ENCODE assay signal across 15 cellular contexts in the genomic region with DNA sequence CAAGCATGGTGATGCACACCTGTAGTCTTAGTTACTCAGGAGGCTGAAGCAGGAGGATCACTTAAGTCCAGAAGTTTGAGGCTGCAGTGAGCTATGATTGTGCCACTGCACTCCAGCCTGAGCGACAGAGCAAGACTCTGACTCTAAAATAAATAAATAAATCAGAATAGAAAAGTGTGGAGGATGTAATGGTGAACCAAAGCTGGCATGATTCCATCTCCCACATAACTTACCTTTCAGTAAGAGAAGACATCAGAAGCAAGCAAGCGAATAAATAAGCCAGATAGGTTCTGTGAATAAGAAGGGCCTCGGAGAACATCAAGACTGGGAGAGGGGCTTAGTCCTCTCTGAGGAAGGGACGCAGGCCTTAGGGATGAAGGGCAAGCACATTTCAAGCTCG. TPM values are rescaled to one million over a fixed set of nuclear protein-coding genes. Genes with fewer than 3 reads are reported as not detected.
DNase-seq lines count a peak whose midpoint lies in the region; ATAC-seq and TF ChIP-seq lines count a peak whose summit lies in the region.
"Had no signal": no experiment of that assay in that cellular context is flagged by ENCODE, and none has a peak within 500 bp of the region (broad histone marks: within the 10 kb centered on the region; RNA-seq: fewer than 3 reads in every experiment).

No MANE protein-coding gene starts in this region.

- DNase-seq in Panc1 (ENCODE audit: low read depth, low spot score) (no peak), esophagus muscularis mucosa (ENCODE audit: extremely low spot score) (no peak), neuronal stem cell (ENCODE audit: low spot score) (no peak), ACHN (no peak), CD14-positive monocyte (ENCODE audit: low spot score) (no peak)
- DNase-seq: activated CD4-positive, alpha-beta T cell treated with anti-CD3 and anti-CD28 coated beads for 36 hours; DMS 273 treated with DMSO at 0.1 percent for 48 hours; NCI-H1417; NCI-H446 treated with DMSO at 0.1 percent for 48 hours had no signal

- H3K36me3 ChIP-seq in BLaER1 (no peaks in the 10 kb centered on the region), Panc1 (ENCODE audit: control insufficient read depth, insufficient read depth, low read length) (no peaks in the 10 kb centered on the region), esophagus muscularis mucosa (no peaks in the 10 kb centered on the region), neuronal stem cell (replicated peaks in 1 of 2; ENCODE audit: control insufficient read depth in 2 of 2, insufficient read depth in 2 of 2, low read length in 2 of 2) (no peaks in the 10 kb centered on the region)

- H2AFZ ChIP-seq in neuronal stem cell (ENCODE audit: low read length): peak overlapping the region; percentile 57

- H3K4me3 Mint-ChIP-seq in CD14-positive monocyte: no peak overlapping the region
- H3K4me3 Mint-ChIP-seq: activated CD4-positive, alpha-beta T cell treated with anti-CD3 and anti-CD28 coated beads for 36 hours; activated naive CD4-positive, alpha-beta T cell treated with anti-CD3 and anti-CD28 coated beads, Interleukin-2, amount 50 U/mL, for 24 hours; central memory CD8-positive, alpha-beta T cell; stimulated activated naive CD8-positive, alpha-beta T cell treated with anti-CD3 and anti-CD28 coated beads, Interleukin-15, Interleukin-2, amounts not matched to agents 100 ng/mL and 50 ng/mL, for 24 hours had no signal

- H3K27me3 Mint-ChIP-seq in CD14-positive monocyte (ENCODE audit: low read depth in 3 of 3): peaks cover 0 to 5% (median 1%) of the 10 kb centered on the region in 3 donors
- H3K27me3 Mint-ChIP-seq: activated CD4-positive, alpha-beta T cell treated with anti-CD3 and anti-CD28 coated beads for 36 hours; activated naive CD4-positive, alpha-beta T cell treated with anti-CD3 and anti-CD28 coated beads, Interleukin-2, amount 50 U/mL, for 24 hours; stimulated activated naive CD8-positive, alpha-beta T cell treated with anti-CD3 and anti-CD28 coated beads, Interleukin-15, Interleukin-2, amounts not matched to agents 100 ng/mL and 50 ng/mL, for 24 hours had no signal

- no peak overlapping the region for H2BK12ac ChIP-seq in neuronal stem cell (ENCODE audit: low read length)

- H3K4me1 ChIP-seq in BLaER1: peaks cover 37% of the 10 kb centered on the region
- peaks cover 68% of the 10 kb centered on the region for H3K4me1 ChIP-seq in Panc1 (ENCODE audit: control insufficient read depth, insufficient read depth, low read length)
- peaks cover 41 to 52% (median 43%) of the 10 kb centered on the region in 4 donors for H3K4me1 ChIP-seq in esophagus muscularis mucosa
- peaks cover 15 to 18% of the 10 kb centered on the region in 2 donors for H3K4me1 ChIP-seq in neuronal stem cell (ENCODE audit: control insufficient read depth in 2 of 2, insufficient read depth in 1 of 2, low read depth in 1 of 2, low read length in 2 of 2)

- TF ChIP-seq POLR2A in esophagus muscularis mucosa (IDR thresholded peaks at IDR 0.05; ENCODE audit: low read depth): no peak

- CTCF ChIA-PET in Panc1 (lab: Charles Lee): interaction anchor here (0.7 to 2.0 kb wide), 3 partner anchors 24 to 412 kb away, joined by 3 to 5 read pairs (median 4); no protein-coding TSS in a partner anchor

- no peak overlapping the region for H4K91ac ChIP-seq in neuronal stem cell (ENCODE audit: low read depth, low read length, poor library complexity)

- H3K18ac ChIP-seq in neuronal stem cell (ENCODE audit: low read length): peak overlapping the region; percentile 20

- H3K4me3 ChIP-seq in BLaER1 (no peak overlapping the region), Panc1 (ENCODE audit: low read depth in 2 of 2, low read length in 2 of 2) (no peak overlapping the region), esophagus muscularis mucosa (no peak overlapping the region), neuronal stem cell (ENCODE audit: low read length in 2 of 2) (no peak overlapping the region)

- H3K4ac ChIP-seq in neuronal stem cell (ENCODE audit: low read length): no peak overlapping the region

- no peaks in the 10 kb centered on the region for H3K79me1 ChIP-seq in neuronal stem cell (ENCODE audit: low read depth, low read length)

- TF ChIP-seq EP300 in esophagus muscularis mucosa (IDR thresholded peaks at IDR 0.05): no peak

- no peak overlapping the region for H2AK5ac ChIP-seq in neuronal stem cell (ENCODE audit: low read depth, low read length)

- H3K23ac ChIP-seq in neuronal stem cell (ENCODE audit: low read depth, low read length, poor library complexity): no peak overlapping the region

- in situ Hi-C loops in Panc1 (cut with HindIII; ENCODE audit: low pct_unique_long_range_greater_than_20kb, low sequenced_read_pairs): no loop called here
- in situ Hi-C loops in ACHN (cut with HindIII; ENCODE audit: low pct_ligation_motif_present, low pct_unique_long_range_greater_than_20kb, low sequenced_read_pairs): no loop called here

- WGBS in esophagus muscularis mucosa: 93% methylated on average over 5 of the region's 5 CpGs
- no CpG with 5 or more reads among the region's 5 CpGs for WGBS in neuronal stem cell (ENCODE audit: extremely low coverage in 2 of 2, insufficient read length in 2 of 2, insufficient replicate concordance in 1 of 2), 2 donors

- H4K8ac ChIP-seq in neuronal stem cell (ENCODE audit: low read depth, low read length): peak overlapping the region; percentile 73

- H3K36me3 Mint-ChIP-seq in CD14-positive monocyte: peaks cover 5% of the 10 kb centered on the region in 2 donors
- H3K36me3 Mint-ChIP-seq: activated naive CD4-positive, alpha-beta T cell treated with anti-CD3 and anti-CD28 coated beads, Interleukin-2, amount 50 U/mL, for 24 hours had no signal

- H3K14ac ChIP-seq in neuronal stem cell (ENCODE audit: low read length): no peak overlapping the region

- peak overlapping the region in 1 of 7 donors; percentile 88 for H3K27ac Mint-ChIP-seq in CD14-positive monocyte
- H3K27ac Mint-ChIP-seq: activated CD4-positive, alpha-beta T cell treated with anti-CD3 and anti-CD28 coated beads for 36 hours; activated naive CD4-positive, alpha-beta T cell treated with anti-CD3 and anti-CD28 coated beads, Interleukin-2, amount 50 U/mL, for 24 hours; stimulated activated naive CD8-positive, alpha-beta T cell treated with anti-CD3 and anti-CD28 coated beads, Interleukin-15, Interleukin-2, amounts not matched to agents 100 ng/mL and 50 ng/mL, for 24 hours had no signal

- BruUV-seq in Panc1 (replicated peaks; lab: Mats Ljungman, UMichigan): no TSS peak

- H3K9ac ChIP-seq in BLaER1 (no peak overlapping the region; the same call in 1 of the 2 replicates), neuronal stem cell (ENCODE audit: low read depth, low read length, poor library complexity) (no peak overlapping the region)

- H4K20me1 ChIP-seq in BLaER1: no peaks in the 10 kb centered on the region

- POLR2A ChIA-PET in Panc1 (lab: Charles Lee): interaction anchor here (0.7 kb wide), 1 partner anchor 104 kb away, joined by 7 read pairs; no protein-coding TSS in a partner anchor

- ATAC-seq in Panc1: no peak
- ATAC-seq in HG03097 (IDR thresholded peaks at IDR 0.05; ENCODE audit: low FRiP score, unreplicated experiment): no peak
- ATAC-seq in GM18502 (IDR thresholded peaks at IDR 0.05; ENCODE audit: poor library complexity, unreplicated experiment): no peak
- ATAC-seq: activated CD4-positive, alpha-beta T cell treated with anti-CD3 and anti-CD28 coated beads for 36 hours had no signal

- intact Hi-C loops in Panc1 (cut with micrococcal nuclease; ENCODE audit: unreplicated experiment): no loop called here
- intact Hi-C loops in esophagus muscularis mucosa (cut with DNase I): loop anchor here (5.0 kb wide), 1 partner anchor 57 kb away; no protein-coding TSS in a partner anchor
- intact Hi-C loops in CD14-positive monocyte (cut with micrococcal nuclease): loop anchor here in 1 of 2 donors (5.0 kb wide), 1 partner anchor 227 kb away; no protein-coding TSS in a partner anchor

- H2BK120ac ChIP-seq in neuronal stem cell (ENCODE audit: low read depth, low read length): no peak overlapping the region

- peaks cover 48% of the 10 kb centered on the region for H3K4me1 Mint-ChIP-seq in CD14-positive monocyte

- H2BK5ac ChIP-seq in neuronal stem cell (ENCODE audit: low read length): no peak overlapping the region

- H3K9me3 ChIP-seq in BLaER1: no peaks in the 10 kb centered on the region
- H3K9me3 ChIP-seq in Panc1 (ENCODE audit: control insufficient read depth, insufficient read depth, low read depth, low read length): no peaks in the 10 kb centered on the region
- no peaks in the 10 kb centered on the region for H3K9me3 ChIP-seq in esophagus muscularis mucosa
- peaks cover 0 to 1% of the 10 kb centered on the region in 2 donors for H3K9me3 ChIP-seq in neuronal stem cell (replicated peaks in 1 of 2; ENCODE audit: control insufficient read depth in 2 of 2, insufficient read depth in 1 of 2, low read depth in 1 of 2, low read length in 2 of 2)

- TF ChIP-seq CTCF in Panc1 (IDR thresholded peaks at IDR 0.05) (no peak), esophagus muscularis mucosa (IDR thresholded peaks at IDR 0.05) (no peak), CD14-positive monocyte (IDR thresholded peaks at IDR 0.05) (no peak)

- H3K4me2 ChIP-seq in BLaER1 (no peak overlapping the region), neuronal stem cell (ENCODE audit: insufficient read depth, low read length, poor library complexity, severe bottlenecking) (no peak overlapping the region)

- H2BK15ac ChIP-seq in neuronal stem cell (ENCODE audit: low read length): no peak overlapping the region

- H3K27me3 ChIP-seq in BLaER1 (no peaks in the 10 kb centered on the region), Panc1 (ENCODE audit: control insufficient read depth, insufficient read depth, low read length) (no peaks in the 10 kb centered on the region), esophagus muscularis mucosa (no peaks in the 10 kb centered on the region), neuronal stem cell (ENCODE audit: control insufficient read depth in 3 of 3, insufficient read depth in 3 of 3, low read depth in 1 of 3, low read length in 3 of 3) (no peaks in the 10 kb centered on the region)

- peak overlapping the region; percentile 43; the same call in 1 of the 2 replicates for H3K27ac ChIP-seq in BLaER1
- H3K27ac ChIP-seq in Panc1 (ENCODE audit: low read length): peak overlapping the region; percentile 100
- peak overlapping the region in 3 of 4 donors; percentile 30 to 54 (median 40) for H3K27ac ChIP-seq in esophagus muscularis mucosa (replicated peaks in 1 of 4)
- no peak overlapping the region for H3K27ac ChIP-seq in neuronal stem cell (replicated peaks; ENCODE audit: low read length)

- peaks cover 0 to 2% (median 0%) of the 10 kb centered on the region in 7 donors for H3K9me3 Mint-ChIP-seq in CD14-positive monocyte
- H3K9me3 Mint-ChIP-seq: activated naive CD4-positive, alpha-beta T cell treated with anti-CD3 and anti-CD28 coated beads, Interleukin-2, amount 50 U/mL, for 24 hours; central memory CD8-positive, alpha-beta T cell; stimulated activated naive CD8-positive, alpha-beta T cell treated with anti-CD3 and anti-CD28 coated beads, Interleukin-15, Interleukin-2, amounts not matched to agents 100 ng/mL and 50 ng/mL, for 24 hours had no signal

RNA-seq across cellular contexts. Expression of a gene that starts 59.5 kb away (rescaled TPM):
- total RNA-seq in Panc1 (2021; ENCODE audit: unreplicated experiment) (101 TPM), esophagus muscularis mucosa (10 to 100 TPM; 59.7 to 94.3 (median 86.3) TPM)
- polyA plus RNA-seq in Panc1 (2012; ENCODE audit: insufficient read length): 73.5 TPM
- 152 TPM for polyA plus RNA-seq in neuronal stem cell (2013, experiment 1 of 2)
- 156 TPM for polyA plus RNA-seq in neuronal stem cell (2013, experiment 2 of 2)
- polyA plus RNA-seq in CD14-positive monocyte: 10 to 100 TPM; 31.5 to 34.8 TPM
